Comparison of ENCODE assay signal across 9 cellular contexts in the genomic region with DNA sequence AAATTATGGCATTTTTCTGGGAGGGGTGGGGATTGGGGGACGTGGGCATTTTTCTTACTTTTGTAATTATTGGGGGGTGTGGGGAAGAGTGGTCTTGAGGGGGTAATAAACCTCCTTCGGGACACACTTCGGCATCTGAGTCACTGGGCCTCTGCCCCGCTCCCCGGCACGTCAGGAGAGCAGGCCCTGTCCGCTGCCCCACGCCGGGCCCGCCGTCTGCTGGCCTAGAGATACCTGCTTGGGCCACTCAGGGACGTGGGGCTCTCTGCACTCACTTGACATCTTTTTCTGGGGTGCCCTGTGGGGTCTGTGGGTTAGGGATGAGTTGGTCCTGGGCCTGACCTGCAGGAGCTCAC. TPM values are rescaled to one million over a fixed set of nuclear protein-coding genes. Genes with fewer than 3 reads are reported as not detected.
A peak's percentile ranks its signal among the peaks of the same experiment; 100 is the strongest.
DNase-seq lines count a peak whose midpoint lies in the region; ATAC-seq, FAIRE-seq and TF ChIP-seq lines count a peak whose summit lies in the region.
"Had no signal": no experiment of that assay in that cellular context is flagged by ENCODE, and none has a peak within 500 bp of the region (broad histone marks: within the 10 kb centered on the region; RNA-seq: fewer than 3 reads in every experiment).

No MANE protein-coding gene starts in this region.

- RAD21 ChIA-PET in HCT116 (lab: Charles Lee; ENCODE audit: low non-redundant PET in 1 of 2, low total read pairs in 2 of 2, uncharacterized antibody in 2 of 2, unreplicated experiment in 2 of 2): interaction anchor here in 1 of 2 experiments (1.0 kb wide), 1 partner anchor 119 kb away, joined by 3 read pairs; no protein-coding TSS in a partner anchor

- intact Hi-C loops in HCT116 (cut with micrococcal nuclease): no loop called here
- intact Hi-C loops in kidney (cut with DNase I): no loop called here
- intact Hi-C loops in spleen (cut with DNase I; ENCODE audit: low total_unique reads): loop anchor here (10.0 kb wide), 1 partner anchor 87 kb away; the partner anchor contains the start of gene PPP1R15A

- BruUV-seq in HCT116 (replicated peaks; lab: Mats Ljungman, UMichigan): no TSS peak

- H3K79me2 ChIP-seq in HCT116 (ENCODE audit: insufficient read depth, low read length): peaks cover 16% of the 10 kb centered on the region

- H3K27me3 Mint-ChIP-seq in T-helper 17 cell: no peaks in the 10 kb centered on the region

- H4K20me1 ChIP-seq in HCT116 (ENCODE audit: insufficient read depth): peaks cover 6% of the 10 kb centered on the region; the same call in 1 of the 2 replicates

- ATAC-seq in HCT116 (no peak), T-helper 17 cell (no peak), GM18868 (IDR thresholded peaks at IDR 0.05; ENCODE audit: unreplicated experiment) (no peak)

- DNase-seq in HCT116 (ENCODE audit: low read depth, low spot score) (no peak), T-helper 17 cell (no peak), kidney (no peak), spleen (peak; percentile 83), AG08396 (ENCODE audit: low spot score) (no peak), NCI-H510A (lab: John Stamatoyannopoulos, UW) (no peak)
- DNase-seq: stimulated activated CD4-positive, alpha-beta T cell treated with anti-CD3 and anti-CD28 coated beads, Interleukin-4, amount 100 ng/mL, for 4 hours had no signal

- H3K27ac ChIP-seq in HCT116 (ENCODE audit: low read depth, low read length): peak overlapping the region; percentile 98
- peak overlapping the region; percentile 83 to 92 for H3K27ac ChIP-seq in kidney (ENCODE audit: low read depth in 2 of 2, low read length in 2 of 2)
- H3K27ac ChIP-seq in spleen: peak overlapping the region; percentile 70 to 98 (median 96)

- H3K4me2 ChIP-seq in HCT116 (ENCODE audit: low read length): peak overlapping the region; percentile 83

- H3K4me1 Mint-ChIP-seq in T-helper 17 cell: peaks cover 55% of the 10 kb centered on the region

- H2AFZ ChIP-seq in HCT116 (ENCODE audit: low read depth, low read length, poor library complexity, severe bottlenecking): no peak overlapping the region

- H3K4me3 ChIP-seq in HCT116 (replicated peaks in 1 of 2; ENCODE audit: low read depth in 1 of 2, low read length in 2 of 2): no peak overlapping the region
- peak overlapping the region in 1 of 2 donors; percentile 39 for H3K4me3 ChIP-seq in kidney (ENCODE audit: low read length in 2 of 2)
- H3K4me3 ChIP-seq in spleen: peak overlapping the region in 2 of 8 donors; percentile 24 to 99

- 75 to 88% (median 84%) methylated on average over 9 to 12 of the region's 12 CpGs for WGBS in spleen, 5 donors

- no peak for TF ChIP-seq RAD21 in HCT116 (IDR thresholded peaks at IDR 0.05; ENCODE audit: low read depth)

- TF ChIP-seq POLR2A in HCT116 (IDR thresholded peaks at IDR 0.05; ENCODE audit: borderline replicate concordance, extremely low read depth, insufficient read depth, insufficient read length) (no peak), spleen (IDR thresholded peaks at IDR 0.05) (no peak)

- no peak for FAIRE-seq in kidney (lab: Jason Lieb, UNC)

- CTCF ChIA-PET in HCT116 (lab: Charles Lee): interaction anchor here (0.9 to 1.3 kb wide), 3 partner anchors 9 to 174 kb away, joined by 3 to 8 read pairs (median 3); partner anchors contain the start of gene RUVBL2

- no peak for TF ChIP-seq CTCF in HCT116 (IDR thresholded peaks at IDR 0.05 in 2 of 3, conservative IDR thresholded peaks at IDR 0.05 in 1 of 3; ENCODE audit: borderline replicate concordance in 1 of 3, insufficient read depth in 1 of 3, low read depth in 2 of 3, low read length in 2 of 3)
- no peak for TF ChIP-seq CTCF in kidney (IDR thresholded peaks at IDR 0.05; ENCODE audit: borderline replicate concordance, extremely low read depth, insufficient read depth)
- TF ChIP-seq CTCF in spleen (IDR thresholded peaks at IDR 0.05 in 8 of 11, conservative IDR thresholded peaks at IDR 0.05 in 3 of 11): no peak

- peaks cover 35 to 54% of the 10 kb centered on the region in 2 experiments for H3K4me1 ChIP-seq in HCT116 (ENCODE audit: control insufficient read depth in 1 of 2, insufficient read depth in 2 of 2, low read length in 2 of 2)
- H3K4me1 ChIP-seq in kidney (ENCODE audit: control insufficient read depth in 1 of 2, insufficient read depth in 1 of 2, low read depth in 1 of 2, low read length in 2 of 2): peaks cover 21 to 23% of the 10 kb centered on the region in 2 donors
- H3K4me1 ChIP-seq in spleen: peaks cover 25 to 86% (median 60%) of the 10 kb centered on the region in 6 donors

- peak overlapping the region; percentile 99 for H3K27ac Mint-ChIP-seq in T-helper 17 cell

- H3K36me3 ChIP-seq in HCT116 (ENCODE audit: control insufficient read depth in 1 of 2, insufficient read depth in 2 of 2, low read length in 2 of 2) (peaks cover 0 to 12% of the 10 kb centered on the region in 2 experiments; a peak in 1 of 4 replicates), kidney (ENCODE audit: control insufficient read depth in 1 of 2, insufficient read depth in 2 of 2, low read length in 2 of 2) (peaks cover 4 to 14% of the 10 kb centered on the region in 2 donors), spleen (peaks cover under 1 to 50% (median 7%) of the 10 kb centered on the region in 6 donors)

- H3K36me3 Mint-ChIP-seq in T-helper 17 cell (ENCODE audit: low read depth): peaks cover 2% of the 10 kb centered on the region

- H3K9me2 ChIP-seq in HCT116 (ENCODE audit: insufficient read depth): no peaks in the 10 kb centered on the region

- H3K9ac ChIP-seq in HCT116 (ENCODE audit: low read length) (peak overlapping the region; percentile 78), kidney (ENCODE audit: low read length in 2 of 2) (peak overlapping the region in 1 of 2 donors; percentile 67)

- no peaks in the 10 kb centered on the region for H3K27me3 ChIP-seq in HCT116 (ENCODE audit: insufficient read depth, low read length)
- H3K27me3 ChIP-seq in spleen (replicated peaks in 1 of 7): no peaks in the 10 kb centered on the region

- POLR2A ChIA-PET in HCT116 (lab: Charles Lee): interaction anchor here (0.6 to 1.5 kb wide), 8 partner anchors 9 to 89 kb away, joined by 3 to 12 read pairs (median 4); partner anchors contain the start of genes DHDH, GYS1, NUCB1 and PPP1R15A

- H3K9me3 ChIP-seq in HCT116 (ENCODE audit: control insufficient read depth in 1 of 2, insufficient read depth in 1 of 2, low read depth in 1 of 2, low read length in 2 of 2) (no peaks in the 10 kb centered on the region), T-helper 17 cell (ENCODE audit: control insufficient read depth, low read length, poor library complexity, severe bottlenecking) (no peaks in the 10 kb centered on the region), kidney (ENCODE audit: control insufficient read depth in 1 of 2, low read length in 2 of 2) (no peaks in the 10 kb centered on the region), spleen (no peaks in the 10 kb centered on the region)

- peak overlapping the region; percentile 63 for H3K4me3 Mint-ChIP-seq in T-helper 17 cell

TF ChIP-seq in HCT116, 20 proteins besides CTCF, POLR2A, EP300 and RAD21 (continues in another document):
- TF ChIP-seq YY1 (IDR thresholded peaks at IDR 0.05; ENCODE audit: extremely low read depth, insufficient replicate concordance, low read depth, low read length) (no peak), JUND (IDR thresholded peaks at IDR 0.05) (no peak), ZNF274 (IDR thresholded peaks at IDR 0.05; ENCODE audit: low read depth, low read length) (no peak), ZFX (IDR thresholded peaks at IDR 0.05) (no peak), POLR2AphosphoS5 (IDR thresholded peaks at IDR 0.05; ENCODE audit: low read depth, low read length) (no peak), CBX3 (IDR thresholded peaks at IDR 0.05; ENCODE audit: low read depth) (no peak), CEBPB (IDR thresholded peaks at IDR 0.05; ENCODE audit: low read depth) (no peak), ELF1 (IDR thresholded peaks at IDR 0.05; ENCODE audit: borderline replicate concordance, low read depth) (no peak), EGR1 (IDR thresholded peaks at IDR 0.05; ENCODE audit: low read depth) (no peak), EZH2 (IDR thresholded peaks at IDR 0.05) (no peak), EZH2phosphoT487 (IDR thresholded peaks at IDR 0.05; ENCODE audit: borderline replicate concordance) (no peak), SIN3A (IDR thresholded peaks at IDR 0.05; ENCODE audit: low read depth) (no peak), FOSL1 (IDR thresholded peaks at IDR 0.05; ENCODE audit: low read depth) (no peak)

RNA-seq across cellular contexts. Expression of gene FTL, which starts 3.5 kb away (rescaled TPM):
- 1,885 TPM for total RNA-seq in HCT116 (2021; ENCODE audit: unreplicated experiment)
- 2,308 and 2,337 TPM in 2 replicates for polyA plus RNA-seq in HCT116 (2012)
- total RNA-seq in T-helper 17 cell: 100 to 1,000 TPM; 612 to 898 TPM
- 1,841 TPM for total RNA-seq in kidney
- polyA plus RNA-seq in kidney (ENCODE audit: insufficient read depth, low read depth, low replicate concordance): 17,016 TPM
- over 10,000 TPM in 2 of 7 donors, 1,000 to 10,000 TPM in 5; 4,960 to 10,995 (median 6,703) TPM for total RNA-seq in spleen
- polyA plus RNA-seq in spleen: over 10,000 TPM in 1 of 3 donors, 1,000 to 10,000 TPM in 2; 5,646 to 14,078 (median 8,665) TPM

RNA-seq across cellular contexts. Expression of gene BAX, which starts 7.0 kb away (rescaled TPM):
- total RNA-seq in HCT116 (2021; ENCODE audit: unreplicated experiment): 96.4 TPM
- 65.4 and 68.6 TPM in 2 replicates for polyA plus RNA-seq in HCT116 (2012)
- total RNA-seq in T-helper 17 cell: 100 to 1,000 TPM in 1 of 2 donors, 10 to 100 TPM in 1; 89.2 to 104 TPM
- 76.7 TPM for total RNA-seq in kidney
- polyA plus RNA-seq in kidney (ENCODE audit: insufficient read depth, low read depth, low replicate concordance): 141 TPM
- 100 to 1,000 TPM in 6 of 7 donors, 10 to 100 TPM in 1; 65.9 to 158 (median 113) TPM for total RNA-seq in spleen
- polyA plus RNA-seq in spleen: 100 to 1,000 TPM; 131 to 219 (median 177) TPM

RNA-seq across cellular contexts. Expression of gene DHDH, which starts 28.2 kb away (rescaled TPM):
- total RNA-seq in HCT116 (2021; ENCODE audit: unreplicated experiment) (8.6 TPM), T-helper 17 cell (under 1 TPM; 0.50 to 0.86 TPM), kidney (0.60 TPM), spleen (1 to 10 TPM in 4 of 7 donors, under 1 TPM in 2, not detected in 1; 0.51 to 4.5 (median 2.5) TPM)
- 20.0 and 20.6 TPM in 2 replicates for polyA plus RNA-seq in HCT116 (2012)
- polyA plus RNA-seq in kidney (ENCODE audit: insufficient read depth, low read depth, low replicate concordance) (26.3 TPM), spleen (1 to 10 TPM; 1.2 to 2.6 (median 1.2) TPM)
- total RNA-seq: dermis microvascular lymphatic vessel endothelial cell had no signal

RNA-seq across cellular contexts. Expression of gene GYS1, which starts 31.5 kb away (rescaled TPM):
- 50.7 TPM for total RNA-seq in HCT116 (2021; ENCODE audit: unreplicated experiment)
- 43.9 and 57.3 TPM in 2 replicates for polyA plus RNA-seq in HCT116 (2012)
- total RNA-seq in T-helper 17 cell: 10 to 100 TPM; 21.6 to 24.2 TPM
- 41.5 TPM for total RNA-seq in kidney
- 23.9 TPM for polyA plus RNA-seq in kidney (ENCODE audit: insufficient read depth, low read depth, low replicate concordance)
- total RNA-seq in spleen: 10 to 100 TPM; 23.3 to 47.1 (median 32.1) TPM
- 10 to 100 TPM; 11.9 to 20.0 (median 15.1) TPM for polyA plus RNA-seq in spleen

RNA-seq across cellular contexts. Expression of gene RUVBL2, which starts 32.0 kb away (rescaled TPM):
- 270 TPM for total RNA-seq in HCT116 (2021; ENCODE audit: unreplicated experiment)
- 410 and 435 TPM in 2 replicates for polyA plus RNA-seq in HCT116 (2012)
- 10 to 100 TPM; 20.2 to 25.5 TPM for total RNA-seq in T-helper 17 cell
- 57.0 TPM for total RNA-seq in kidney
- 83.6 TPM for polyA plus RNA-seq in kidney (ENCODE audit: insufficient read depth, low read depth, low replicate concordance)
- 10 to 100 TPM; 32.0 to 46.9 (median 38.4) TPM for total RNA-seq in spleen
- 10 to 100 TPM; 46.7 to 58.4 (median 53.5) TPM for polyA plus RNA-seq in spleen
